In genomic region chr17:49964539-49965521, GRCh38 we compare ENCODE assay signal across 14 cellular contexts. TPM values are rescaled to one million over a fixed set of nuclear protein-coding genes. Genes with fewer than 3 reads are reported as not detected.
DNase-seq lines count a peak whose midpoint lies in the region; ATAC-seq and TF ChIP-seq lines count a peak whose summit lies in the region.
"Had no signal": no experiment of that assay in that cellular context is flagged by ENCODE, and none has a peak within 500 bp of the region (broad histone marks: within the 10 kb centered on the region; RNA-seq: fewer than 3 reads in every experiment).

No MANE protein-coding gene starts in this region.

- peak overlapping the region; percentile 27 to 75 for H3K4me3 Mint-ChIP-seq in H9
- H3K4me3 Mint-ChIP-seq in activated CD8-positive, alpha-beta T cell treated with anti-CD3 and anti-CD28 coated beads for 36 hours, result peak overlapping the region; percentile 56
- H3K4me3 Mint-ChIP-seq in effector memory CD8-positive, alpha-beta T cell, result peak overlapping the region; percentile 68 to 69
- no peak overlapping the region for H3K4me3 Mint-ChIP-seq in progenitor cell of endocrine pancreas (ENCODE audit: low read depth)

- ATAC-seq in activated CD8-positive, alpha-beta T cell treated with anti-CD3 and anti-CD28 coated beads for 36 hours, result peak; percentile 42
- ATAC-seq in effector memory CD8-positive, alpha-beta T cell (replicated peaks), result peak; percentile 16
- ATAC-seq in GM19397 (IDR thresholded peaks at IDR 0.05; ENCODE audit: unreplicated experiment), result no peak

- no peak overlapping the region for H3K27ac ChIP-seq in H9 (ENCODE audit: insufficient read length, low read depth, low read length)
- H3K27ac ChIP-seq: SJCRH30, thyroid gland had no signal

- intact Hi-C loops in activated CD8-positive, alpha-beta T cell treated with anti-CD3 and anti-CD28 coated beads for 36 hours (cut with micrococcal nuclease), result no loop called here

- H4K8ac ChIP-seq in H9 (replicated peaks; ENCODE audit: insufficient read length, low read depth, low read length), result no peak overlapping the region

- DNase-seq in H9 (peak; percentile 88), progenitor cell of endocrine pancreas (ENCODE audit: low spot score, unreplicated experiment) (no peak), T-helper 9 cell (no peak), KBM-7 (no peak), islet precursor cell (no peak)
- DNase-seq in activated CD8-positive, alpha-beta T cell treated with anti-CD3 and anti-CD28 coated beads for 36 hours, result peak; percentile 66
- DNase-seq in effector memory CD8-positive, alpha-beta T cell, result peak in 2 of 3 experiments; percentile 19 to 31
- DNase-seq: NCI-H524, SJCRH30 had no signal

- H3K27ac Mint-ChIP-seq in H9, result no peak overlapping the region
- H3K27ac Mint-ChIP-seq in activated CD8-positive, alpha-beta T cell treated with anti-CD3 and anti-CD28 coated beads for 36 hours, result no peak overlapping the region
- no peak overlapping the region for H3K27ac Mint-ChIP-seq in effector memory CD8-positive, alpha-beta T cell
- peak overlapping the region; percentile 72 for H3K27ac Mint-ChIP-seq in progenitor cell of endocrine pancreas

- H3K4me1 Mint-ChIP-seq in H9 (peaks cover 34 to 43% of the 10 kb centered on the region in 2 experiments), progenitor cell of endocrine pancreas (ENCODE audit: low read depth) (peaks cover 17% of the 10 kb centered on the region)
- H3K4me1 Mint-ChIP-seq in activated CD8-positive, alpha-beta T cell treated with anti-CD3 and anti-CD28 coated beads for 36 hours (ENCODE audit: low read depth), result peaks cover 36% of the 10 kb centered on the region
- peaks cover 37 to 39% of the 10 kb centered on the region in 2 donors for H3K4me1 Mint-ChIP-seq in effector memory CD8-positive, alpha-beta T cell (ENCODE audit: low read depth in 2 of 2)

- WGBS in H9 (ENCODE audit: extremely low coverage, insufficient read length, low lambda C conversion rate), result no CpG with 5 or more reads among the region's 63 CpGs

- H3K23me2 ChIP-seq in H9 (ENCODE audit: insufficient read length, low read depth, low read length, poor library complexity, severe bottlenecking), result peaks cover 15% of the 10 kb centered on the region

- no peaks in the 10 kb centered on the region for H3K79me2 ChIP-seq in H9 (ENCODE audit: insufficient read depth, low read length)

- no peak overlapping the region for H3K23ac ChIP-seq in H9 (ENCODE audit: insufficient read length, low read depth, low read length)

- no peak overlapping the region; the same call in 1 of the 2 replicates for H3K14ac ChIP-seq in H9 (ENCODE audit: insufficient read depth, low read length)

- H2AFZ ChIP-seq in H9 (ENCODE audit: low read length), result no peak overlapping the region

- H3K9me3 ChIP-seq in H9 (ENCODE audit: control insufficient read depth, low read depth, low read length), result no peaks in the 10 kb centered on the region
- H3K9me3 ChIP-seq: SJCRH30, thyroid gland had no signal

- POLR2A ChIA-PET in activated CD8-positive, alpha-beta T cell treated with anti-CD3 and anti-CD28 coated beads for 36 hours (lab: Charles Lee), result no interaction called here

- H2BK5ac ChIP-seq in H9 (ENCODE audit: insufficient read length, low read length), result no peak overlapping the region

- no peak for TF ChIP-seq CTCF in H9 (conservative IDR thresholded peaks at IDR 0.05)
- no peak for TF ChIP-seq CTCF in activated CD8-positive, alpha-beta T cell treated with anti-CD3 and anti-CD28 coated beads for 36 hours (IDR thresholded peaks at IDR 0.05)
- no peak for TF ChIP-seq CTCF in progenitor cell of endocrine pancreas (IDR thresholded peaks at IDR 0.05; ENCODE audit: unreplicated experiment)

- H4K5ac ChIP-seq in H9 (ENCODE audit: insufficient read length, low read depth, low read length), result no peak overlapping the region

- H3K79me1 ChIP-seq in H9 (ENCODE audit: insufficient read depth, low read depth, low read length, poor library complexity, severe bottlenecking), result no peaks in the 10 kb centered on the region

- no peak overlapping the region for H2BK20ac ChIP-seq in H9 (ENCODE audit: low read depth, low read length, poor library complexity, severe bottlenecking)

- no peaks in the 10 kb centered on the region for H4K20me1 ChIP-seq in H9 (ENCODE audit: control insufficient read depth, insufficient read depth, insufficient read length)

- H3K9ac ChIP-seq in H9 (ENCODE audit: extremely low read depth, insufficient read length, low read length), result no peak overlapping the region

- no peak overlapping the region for H2BK15ac ChIP-seq in H9 (ENCODE audit: low read depth, low read length)

- no peak overlapping the region for H3K56ac ChIP-seq in H9 (ENCODE audit: insufficient read length, low read depth, low read length)

- H3K36me3 Mint-ChIP-seq in H9 (ENCODE audit: insufficient read depth in 1 of 3, low read depth in 3 of 3), result no peaks in the 10 kb centered on the region; a peak in 2 of 7 replicates
- no peaks in the 10 kb centered on the region for H3K36me3 Mint-ChIP-seq in activated CD8-positive, alpha-beta T cell treated with anti-CD3 and anti-CD28 coated beads for 36 hours (ENCODE audit: low read depth)
- H3K36me3 Mint-ChIP-seq in effector memory CD8-positive, alpha-beta T cell (ENCODE audit: insufficient read depth), result peaks cover 11% of the 10 kb centered on the region
- H3K36me3 Mint-ChIP-seq in progenitor cell of endocrine pancreas (ENCODE audit: insufficient read depth), result no peaks in the 10 kb centered on the region

- H2BK12ac ChIP-seq in H9 (ENCODE audit: insufficient read length, low read depth, low read length), result no peak overlapping the region

- no peaks in the 10 kb centered on the region for H3K4me1 ChIP-seq in H9 (ENCODE audit: insufficient read depth, low read length)
- H3K4me1 ChIP-seq: SJCRH30 had no signal

- H4K91ac ChIP-seq in H9 (ENCODE audit: insufficient read length, low read depth, low read length), result no peak overlapping the region

- H3K9me3 Mint-ChIP-seq in H9 (peaks cover 0 to 12% of the 10 kb centered on the region in 2 experiments; a peak in 3 of 5 replicates), progenitor cell of endocrine pancreas (ENCODE audit: low read depth) (no peaks in the 10 kb centered on the region)
- H3K9me3 Mint-ChIP-seq in activated CD8-positive, alpha-beta T cell treated with anti-CD3 and anti-CD28 coated beads for 36 hours, result no peaks in the 10 kb centered on the region
- no peaks in the 10 kb centered on the region for H3K9me3 Mint-ChIP-seq in effector memory CD8-positive, alpha-beta T cell

- CTCF ChIA-PET in activated CD8-positive, alpha-beta T cell treated with anti-CD3 and anti-CD28 coated beads for 36 hours (lab: Charles Lee), result interaction anchor here (2.2 to 4.8 kb wide), 3 partner anchors 12 to 33 kb away, joined by 18 to 35 read pairs (median 30); no protein-coding TSS in a partner anchor

- H3K18ac ChIP-seq in H9 (ENCODE audit: insufficient read length, low read depth, low read length), result no peak overlapping the region

- no peak overlapping the region for H2AK5ac ChIP-seq in H9 (ENCODE audit: insufficient read length, low read length)

- H3K27me3 Mint-ChIP-seq in H9 (ENCODE audit: low read depth) (peaks cover 98% of the 10 kb centered on the region), progenitor cell of endocrine pancreas (peaks cover 81% of the 10 kb centered on the region)
- H3K27me3 Mint-ChIP-seq in activated CD8-positive, alpha-beta T cell treated with anti-CD3 and anti-CD28 coated beads for 36 hours, result peaks cover 62% of the 10 kb centered on the region
- H3K27me3 Mint-ChIP-seq in effector memory CD8-positive, alpha-beta T cell, result peaks cover 68 to 85% of the 10 kb centered on the region in 2 donors

- H3K4ac ChIP-seq in H9 (ENCODE audit: low read depth, low read length), result no peak overlapping the region

- in situ Hi-C loops in KBM-7 (cut with MboI; ENCODE audit: low pct_unique_long_range_greater_than_20kb, low sequenced_read_pairs), result no loop called here

- H2BK120ac ChIP-seq in H9 (ENCODE audit: low read depth, low read length, poor library complexity, severe bottlenecking), result no peak overlapping the region

- H3T11ph ChIP-seq in H9 (ENCODE audit: low read length), result no peak overlapping the region

- peaks cover 72% of the 10 kb centered on the region for H3K27me3 ChIP-seq in H9 (ENCODE audit: insufficient read depth, low read length)
- H3K27me3 ChIP-seq: SJCRH30 had no signal

- peak overlapping the region; percentile 37 for H3K4me2 ChIP-seq in H9 (ENCODE audit: insufficient read depth, insufficient read length, low read length)

RNA-seq across cellular contexts. Expression of gene DLX4, which starts 4.2 kb away (rescaled TPM):
- 1.7 and 2.5 TPM in 2 replicates for total RNA-seq in H9 (2021)
- total RNA-seq in activated CD8-positive, alpha-beta T cell treated with anti-CD3 and anti-CD28 coated beads for 36 hours, result under 1 TPM; 0.43 to 0.81 TPM
- total RNA-seq in progenitor cell of endocrine pancreas, result 1.9 and 2.4 TPM in 2 replicates
- total RNA-seq: fibroblast of lung, osteocyte had no signal

RNA-seq across cellular contexts. Expression of gene DLX3, which starts 30.2 kb away (rescaled TPM):
- total RNA-seq in H9 (2021) (1.1 and 1.2 TPM in 2 replicates), progenitor cell of endocrine pancreas (1.5 and 1.8 TPM in 2 replicates)
- total RNA-seq in activated CD8-positive, alpha-beta T cell treated with anti-CD3 and anti-CD28 coated beads for 36 hours, result not detected
- total RNA-seq: cardiac septum, fibroblast of lung, osteocyte, SJCRH30 had no signal

Comparison
In these comparisons a context has a peak if more than half of its experiments do, and no peak if none do; other contexts are left out.
1. DNase-seq: peak in H9 (single experiment), activated CD8-positive, alpha-beta T cell treated with anti-CD3 and anti-CD28 coated beads for 36 hours (single experiment) and effector memory CD8-positive, alpha-beta T cell (2 of 3); none in progenitor cell of endocrine pancreas (single experiment), T-helper 9 cell (single experiment), KBM-7 (single experiment) and islet precursor cell (single experiment).